Comparison of ENCODE assay signal across 8 cellular contexts in genomic region chr1:28914228-28915035, GRCh38. TPM values are rescaled to one million over a fixed set of nuclear protein-coding genes. Genes with fewer than 3 reads are reported as not detected.
DNase-seq lines count a peak whose midpoint lies in the region; TF ChIP-seq lines count a peak whose summit lies in the region.

Gene EPB41 (plus strand): TSS chr1:28914569. CDS start chr1:28987438, 72,869 bp downstream.

- peak within 1 kb of the TSS; percentile 67 for H3K9ac ChIP-seq in Loucy (ENCODE audit: low read depth, low read length, poor library complexity, severe bottlenecking)

- CTCF ChIA-PET in RWPE1 (lab: Yijun Ruan, JAX): interaction anchor here (0.5 to 0.9 kb wide), 3 partner anchors 37 to 538 kb away, joined by 3 to 5 read pairs (median 3); no protein-coding TSS in a partner anchor

- no peaks in the 10 kb centered on the region for H3K36me3 ChIP-seq in Loucy (ENCODE audit: insufficient read depth, low read length)

- no peaks in the 10 kb centered on the region for H3K27me3 ChIP-seq in Loucy (ENCODE audit: insufficient read depth, low read length, poor library complexity, severe bottlenecking)

- H3K4me2 ChIP-seq in Loucy (ENCODE audit: low read depth, low read length, poor library complexity, severe bottlenecking): peak within 1 kb of the TSS; percentile 83

- no peaks in the 10 kb centered on the region for H3K9me2 ChIP-seq in Loucy (replicated peaks; ENCODE audit: low read depth, low read length)

- peaks cover 37% of the 10 kb centered on the region for H3K4me1 Mint-ChIP-seq in activated T-helper 2 cell treated with anti-CD3 and anti-CD28 coated beads, Interferon-gamma antibody, Interleukin-2, Interleukin-4, amounts not matched to agents 10 μg/mL and 5 μg/mL and 100 μg/mL, durations not matched to agents 14 hours and 24 hours and 36 hours (ENCODE audit: low read depth)
- H3K4me1 Mint-ChIP-seq in nephron: peaks cover 9% of the 10 kb centered on the region

- H3K27ac ChIP-seq in RWPE1: peak within 1 kb of the TSS; percentile 55

- peak within 1 kb of the TSS; percentile 77 for H3K4me3 ChIP-seq in Loucy (ENCODE audit: low read length, poor library complexity, severe bottlenecking)

- H4K20me1 ChIP-seq in Loucy (ENCODE audit: insufficient read depth, low read length, poor library complexity, severe bottlenecking): peaks cover 13% of the 10 kb centered on the region

- H3K27ac Mint-ChIP-seq in activated T-helper 2 cell treated with anti-CD3 and anti-CD28 coated beads, Interferon-gamma antibody, Interleukin-2, Interleukin-4, amounts not matched to agents 10 μg/mL and 5 μg/mL and 100 μg/mL, durations not matched to agents 14 hours and 24 hours and 36 hours: peak within 1 kb of the TSS; percentile 91
- peak within 1 kb of the TSS; percentile 73 to 98 (median 97) for H3K27ac Mint-ChIP-seq in nephron

- peaks cover 17% of the 10 kb centered on the region for H3K36me3 Mint-ChIP-seq in activated T-helper 2 cell treated with anti-CD3 and anti-CD28 coated beads, Interferon-gamma antibody, Interleukin-2, Interleukin-4, amounts not matched to agents 10 μg/mL and 5 μg/mL and 100 μg/mL, durations not matched to agents 14 hours and 24 hours and 36 hours (ENCODE audit: low read depth)
- no peaks in the 10 kb centered on the region for H3K36me3 Mint-ChIP-seq in nephron (ENCODE audit: low read depth)

- DNase-seq in DMS79 treated with DMSO at 0.1 percent for 48 hours (lab: John Stamatoyannopoulos, UW) (peak; percentile 97), H4 (ENCODE audit: low spot score) (peak; percentile 90), RWPE1 (ENCODE audit: low spot score) (peak; percentile 96), fibroblast of the conjunctiva (ENCODE audit: low read depth) (peak; percentile 85)
- DNase-seq in activated T-helper 2 cell treated with anti-CD3 and anti-CD28 coated beads, Interferon-gamma antibody, Interleukin-2, Interleukin-4, amounts not matched to agents 10 μg/mL and 5 μg/mL and 100 μg/mL, durations not matched to agents 14 hours and 24 hours and 36 hours (ENCODE audit: low spot score): peak; percentile 89
- peak; percentile 90 for DNase-seq in stimulated activated naive CD4-positive, alpha-beta T cell treated with Interleukin-2 at 50 U/mL for 16 hours (lab: John Stamatoyannopoulos, UW)

- H3F3A ChIP-seq in Loucy (ENCODE audit: low read depth): no peaks in the 10 kb centered on the region

- peaks cover 35% of the 10 kb centered on the region for H3K4me1 ChIP-seq in Loucy (ENCODE audit: insufficient read depth, low read length, poor library complexity, severe bottlenecking)

- intact Hi-C loops in activated T-helper 2 cell treated with anti-CD3 and anti-CD28 coated beads, Interferon-gamma antibody, Interleukin-2, Interleukin-4, amounts not matched to agents 10 μg/mL and 5 μg/mL and 100 μg/mL, durations not matched to agents 14 hours and 24 hours and 36 hours (cut with micrococcal nuclease): loop anchor here (1.0 to 10.0 kb wide), 4 partner anchors 13 to 210 kb away; partner anchors contain the start of gene TMEM200B

- POLR2A ChIA-PET in RWPE1 (lab: Yijun Ruan, JAX; ENCODE audit: low non-redundant PET): no interaction called here

- peaks cover 45% of the 10 kb centered on the region for H3K79me2 ChIP-seq in Loucy (ENCODE audit: insufficient read depth, low read length)

- peak within 1 kb of the TSS; percentile 91 for H3K4me3 Mint-ChIP-seq in activated T-helper 2 cell treated with anti-CD3 and anti-CD28 coated beads, Interferon-gamma antibody, Interleukin-2, Interleukin-4, amounts not matched to agents 10 μg/mL and 5 μg/mL and 100 μg/mL, durations not matched to agents 14 hours and 24 hours and 36 hours (ENCODE audit: low read depth)
- peak within 1 kb of the TSS; percentile 96 to 99 (median 98) for H3K4me3 Mint-ChIP-seq in nephron

- no peaks in the 10 kb centered on the region for H3K27me3 Mint-ChIP-seq in activated T-helper 2 cell treated with anti-CD3 and anti-CD28 coated beads, Interferon-gamma antibody, Interleukin-2, Interleukin-4, amounts not matched to agents 10 μg/mL and 5 μg/mL and 100 μg/mL, durations not matched to agents 14 hours and 24 hours and 36 hours (ENCODE audit: low read depth)
- no peaks in the 10 kb centered on the region for H3K27me3 Mint-ChIP-seq in nephron (ENCODE audit: low read depth)

- H3K9me3 ChIP-seq in Loucy (ENCODE audit: insufficient read depth, low read depth, low read length): no peaks in the 10 kb centered on the region

- no peak for TF ChIP-seq CTCF in Loucy (conservative IDR thresholded peaks at IDR 0.05; ENCODE audit: low read length)
- TF ChIP-seq CTCF in RWPE1 (conservative IDR thresholded peaks at IDR 0.05; ENCODE audit: low read depth): no peak
- no peak for TF ChIP-seq CTCF in nephron (IDR thresholded peaks at IDR 0.05; ENCODE audit: unreplicated experiment in 3 of 3)

- no peaks in the 10 kb centered on the region for H3K9me3 Mint-ChIP-seq in activated T-helper 2 cell treated with anti-CD3 and anti-CD28 coated beads, Interferon-gamma antibody, Interleukin-2, Interleukin-4, amounts not matched to agents 10 μg/mL and 5 μg/mL and 100 μg/mL, durations not matched to agents 14 hours and 24 hours and 36 hours
- no peaks in the 10 kb centered on the region for H3K9me3 Mint-ChIP-seq in nephron

- peak within 1 kb of the TSS; percentile 76 for H2AFZ ChIP-seq in Loucy (ENCODE audit: low read length)

RNA-seq across cellular contexts. Expression of gene EPB41, which starts in this region (rescaled TPM):
- total RNA-seq in H4 (2014; rRNA removed; shearing (Covaris generic)): 26.2 and 26.9 TPM in 2 replicates
- total RNA-seq in activated T-helper 2 cell treated with anti-CD3 and anti-CD28 coated beads, Interferon-gamma antibody, Interleukin-2, Interleukin-4, amounts not matched to agents 10 μg/mL and 5 μg/mL and 100 μg/mL, durations not matched to agents 14 hours and 24 hours and 36 hours: 62.6 and 68.0 TPM in 2 replicates

Comparison
In these comparisons a context has a peak if more than half of its experiments do, and no peak if none do; other contexts are left out.
1. Peak in every context shown above with its lines: DNase-seq, H3K4me3 ChIP-seq and H3K27ac ChIP-seq.